Comparison of ENCODE assay signal across 17 cellular contexts in genomic region chr7:140604760-140605159, GRCh38. TPM values are rescaled to one million over a fixed set of nuclear protein-coding genes. Genes with fewer than 3 reads are reported as not detected.
DNase-seq lines count a peak whose midpoint lies in the region; ATAC-seq, FAIRE-seq and TF ChIP-seq lines count a peak whose summit lies in the region.
"Had no signal": no experiment of that assay in that cellular context is flagged by ENCODE, and none has a peak within 500 bp of the region (broad histone marks: within the 10 kb centered on the region; RNA-seq: fewer than 3 reads in every experiment).

No MANE protein-coding gene starts in this region.

- H3K4me3 Mint-ChIP-seq in natural killer cell treated with Interleukin-12 subunit alpha and Interleukin-12 subunit beta and Interleukin-15 and Interleukin-18, amount 100 ng/mL, for 72 hours = no peak overlapping the region
- H3K4me3 Mint-ChIP-seq: activated CD8-positive, alpha-beta T cell treated with anti-CD3 and anti-CD28 coated beads, Interleukin-2, amount 10 ng/mL, durations not matched to agents 7 days and 5 days; activated naive CD8-positive, alpha-beta T cell treated with anti-CD3 and anti-CD28 coated beads, Interleukin-2, amount 50 U/mL, for 24 hours; activated T-helper 1 cell treated with anti-CD3 and anti-CD28 coated beads, Interleukin-12 subunit alpha, Interleukin-12 subunit beta, Interleukin-2, Interleukin-4 antibody, amounts not matched to agents 30 ng/mL and 10 ng/mL and 1 ng/mL, durations not matched to agents 14 hours and 24 hours and 36 hours; CD4-positive, alpha-beta T cell; natural killer cell had no signal

- no peaks in the 10 kb centered on the region for H3K27me3 ChIP-seq in bronchial epithelial cell (ENCODE audit: control insufficient read depth, insufficient read depth, low read length)
- H3K27me3 ChIP-seq: suprapubic skin had no signal

- DNase-seq in H4 (ENCODE audit: low spot score) (peak; percentile 51), bronchial epithelial cell (ENCODE audit: low read depth) (peak; percentile 85), iris pigment epithelial cell (ENCODE audit: low read depth) (peak; percentile 40), NCI-H2171 treated with DMSO at 0.1 percent for 48 hours (lab: John Stamatoyannopoulos, UW) (no peak), middle frontal gyrus (ENCODE audit: extremely low spot score, low spot score) (no peak), GM13977 (ENCODE audit: low spot score) (no peak)
- DNase-seq in natural killer cell treated with Interleukin-12 subunit alpha and Interleukin-12 subunit beta and Interleukin-15 and Interleukin-18, amount 100 ng/mL, for 72 hours (ENCODE audit: low spot score) = no peak
- DNase-seq: activated CD8-positive, alpha-beta T cell treated with anti-CD3 and anti-CD28 coated beads, Interleukin-2, amount 10 ng/mL, durations not matched to agents 7 days and 5 days; activated naive CD8-positive, alpha-beta T cell treated with anti-CD3 and anti-CD28 coated beads, Interleukin-2, amount 50 U/mL, for 24 hours; CD4-positive, alpha-beta T cell; left ventricle myocardium superior; natural killer cell; NCI-H2029; NCI-H510A treated with DMSO at 0.1 percent for 48 hours; stimulated activated CD4-positive, alpha-beta T cell treated with anti-CD3 and anti-CD28 coated beads, Interleukin-1b, Interleukin-23, amount 100 ng/mL, for 48 hours had no signal

- no peak for FAIRE-seq in bronchial epithelial cell (lab: Jason Lieb, UNC)

- H3K4me1 Mint-ChIP-seq in natural killer cell treated with Interleukin-12 subunit alpha and Interleukin-12 subunit beta and Interleukin-15 and Interleukin-18, amount 100 ng/mL, for 72 hours (ENCODE audit: low read depth in 2 of 2) = no peaks in the 10 kb centered on the region
- H3K4me1 Mint-ChIP-seq: activated naive CD8-positive, alpha-beta T cell treated with anti-CD3 and anti-CD28 coated beads, Interleukin-2, amount 50 U/mL, for 24 hours; natural killer cell had no signal

- TF ChIP-seq CTCF in bronchial epithelial cell (IDR thresholded peaks at IDR 0.05; ENCODE audit: insufficient read depth, low read length, severe bottlenecking) = no peak
- no peak for TF ChIP-seq CTCF in GM13977 (IDR thresholded peaks at IDR 0.05; ENCODE audit: extremely low read depth, insufficient read depth, missing control alignments)

- H3K27ac Mint-ChIP-seq in natural killer cell treated with Interleukin-12 subunit alpha and Interleukin-12 subunit beta and Interleukin-15 and Interleukin-18, amount 100 ng/mL, for 72 hours = no peak overlapping the region
- H3K27ac Mint-ChIP-seq: activated CD8-positive, alpha-beta T cell treated with anti-CD3 and anti-CD28 coated beads, Interleukin-2, amount 10 ng/mL, durations not matched to agents 7 days and 5 days; activated naive CD8-positive, alpha-beta T cell treated with anti-CD3 and anti-CD28 coated beads, Interleukin-2, amount 50 U/mL, for 24 hours; activated T-helper 1 cell treated with anti-CD3 and anti-CD28 coated beads, Interleukin-12 subunit alpha, Interleukin-12 subunit beta, Interleukin-2, Interleukin-4 antibody, amounts not matched to agents 30 ng/mL and 10 ng/mL and 1 ng/mL, durations not matched to agents 14 hours and 24 hours and 36 hours; CD4-positive, alpha-beta T cell; natural killer cell had no signal

- in situ Hi-C loops in GM13977 (cut with MboI; ENCODE audit: low pct_unique_long_range_greater_than_20kb, low sequenced_read_pairs, unreplicated experiment) = no loop called here

- no peaks in the 10 kb centered on the region for H3K9me3 Mint-ChIP-seq in natural killer cell treated with Interleukin-12 subunit alpha and Interleukin-12 subunit beta and Interleukin-15 and Interleukin-18, amount 100 ng/mL, for 72 hours
- H3K9me3 Mint-ChIP-seq: activated naive CD8-positive, alpha-beta T cell treated with anti-CD3 and anti-CD28 coated beads, Interleukin-2, amount 50 U/mL, for 24 hours; activated T-helper 1 cell treated with anti-CD3 and anti-CD28 coated beads, Interleukin-12 subunit alpha, Interleukin-12 subunit beta, Interleukin-2, Interleukin-4 antibody, amounts not matched to agents 30 ng/mL and 10 ng/mL and 1 ng/mL, durations not matched to agents 14 hours and 24 hours and 36 hours; CD4-positive, alpha-beta T cell; natural killer cell had no signal

- H3K4me3 ChIP-seq in bronchial epithelial cell (ENCODE audit: low read depth, low read length) = no peak overlapping the region
- H3K4me3 ChIP-seq: suprapubic skin had no signal

- no peaks in the 10 kb centered on the region for H3K36me3 ChIP-seq in bronchial epithelial cell (ENCODE audit: control insufficient read depth, insufficient read depth, low read length)
- H3K36me3 ChIP-seq: suprapubic skin had no signal

- H3K36me3 Mint-ChIP-seq in natural killer cell treated with Interleukin-12 subunit alpha and Interleukin-12 subunit beta and Interleukin-15 and Interleukin-18, amount 100 ng/mL, for 72 hours = no peaks in the 10 kb centered on the region
- H3K36me3 Mint-ChIP-seq: natural killer cell had no signal

- ATAC-seq in natural killer cell treated with Interleukin-12 subunit alpha and Interleukin-12 subunit beta and Interleukin-15 and Interleukin-18, amount 100 ng/mL, for 72 hours = no peak
- ATAC-seq: activated CD8-positive, alpha-beta T cell treated with anti-CD3 and anti-CD28 coated beads, Interleukin-2, amount 10 ng/mL, durations not matched to agents 7 days and 5 days; activated naive CD8-positive, alpha-beta T cell treated with anti-CD3 and anti-CD28 coated beads, Interleukin-2, amount 50 U/mL, for 24 hours; left ventricle myocardium superior; natural killer cell had no signal

- peaks cover 9 to 10% of the 10 kb centered on the region in 2 donors for H3K27me3 Mint-ChIP-seq in natural killer cell treated with Interleukin-12 subunit alpha and Interleukin-12 subunit beta and Interleukin-15 and Interleukin-18, amount 100 ng/mL, for 72 hours

RNA-seq across cellular contexts. Expression of gene DENND2A, which starts 35.9 kb away (rescaled TPM):
- 0.77 and 1.7 TPM in 2 replicates for total RNA-seq in H4 (2014; rRNA removed; shearing (Covaris generic))
- 0.26 TPM in 1 of 2 replicates, not detected in the other for total RNA-seq in bronchial epithelial cell
- not detected for total RNA-seq in natural killer cell treated with Interleukin-12 subunit alpha and Interleukin-12 subunit beta and Interleukin-15 and Interleukin-18, amount 100 ng/mL, for 72 hours
- total RNA-seq: activated CD8-positive, alpha-beta T cell treated with anti-CD3 and anti-CD28 coated beads, Interleukin-2, amount 10 ng/mL, durations not matched to agents 7 days and 5 days; activated T-helper 1 cell treated with anti-CD3 and anti-CD28 coated beads, Interleukin-12 subunit alpha, Interleukin-12 subunit beta, Interleukin-2, Interleukin-4 antibody, amounts not matched to agents 30 ng/mL and 10 ng/mL and 1 ng/mL, durations not matched to agents 14 hours and 24 hours and 36 hours; CD4-positive, alpha-beta T cell had no signal

Comparison
In these comparisons a context has a peak if more than half of its experiments do, and no peak if none do; other contexts are left out.
1. DNase-seq: peak in H4 (single experiment), bronchial epithelial cell (single experiment) and iris pigment epithelial cell (single experiment); none in NCI-H2171 treated with DMSO at 0.1 percent for 48 hours (single experiment), middle frontal gyrus (single experiment), natural killer cell treated with Interleukin-12 subunit alpha and Interleukin-12 subunit beta and Interleukin-15 and Interleukin-18, amount 100 ng/mL, for 72 hours (single experiment) and GM13977 (single experiment).